9 cellular contexts compared by ENCODE assay signal in the genomic region with DNA sequence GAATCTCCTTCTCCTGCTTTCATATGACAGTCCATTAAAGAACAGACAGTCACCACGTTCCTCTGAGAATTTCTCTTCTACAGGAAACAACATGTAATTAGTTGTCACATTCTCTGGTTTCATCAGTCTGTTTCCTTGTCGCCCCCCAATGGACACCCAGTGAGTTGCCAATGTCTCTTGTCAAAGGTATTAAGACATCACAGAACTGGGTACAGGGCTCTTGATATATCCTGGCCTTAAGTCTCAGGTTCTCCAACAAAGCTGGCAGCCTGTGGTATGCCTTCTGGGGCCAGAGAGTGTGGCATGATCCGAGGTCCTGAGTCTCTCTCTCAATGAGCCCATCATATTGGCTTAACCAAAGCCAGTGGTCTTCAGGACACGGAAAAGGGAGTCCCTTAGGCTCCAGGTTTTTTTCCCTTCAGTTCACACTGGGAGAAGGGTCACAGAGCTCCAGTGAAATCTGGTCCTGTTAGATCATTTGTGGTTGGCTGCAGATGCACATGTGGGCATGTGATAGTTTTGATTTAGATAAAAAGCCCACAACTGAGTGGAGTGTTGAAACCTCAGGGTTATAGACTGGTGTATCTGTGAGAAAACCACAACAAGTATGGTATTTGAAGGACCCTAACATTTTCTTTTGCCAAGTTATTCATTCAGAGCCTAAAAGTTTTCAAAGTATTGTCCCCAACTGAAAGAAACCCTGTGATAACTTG. TPM values are rescaled to one million over a fixed set of nuclear protein-coding genes. Genes with fewer than 3 reads are reported as not detected.
DNase-seq lines count a peak whose midpoint lies in the region; ATAC-seq, FAIRE-seq and TF ChIP-seq lines count a peak whose summit lies in the region.
"Had no signal": no experiment of that assay in that cellular context is flagged by ENCODE, and none has a peak within 500 bp of the region (broad histone marks: within the 10 kb centered on the region; RNA-seq: fewer than 3 reads in every experiment).

No MANE protein-coding gene starts in this region.

- H3K4me3 Mint-ChIP-seq in activated T-cell treated with anti-CD3 and anti-CD28 coated beads, Interleukin-2, amount 50 U/mL, for 24 hours, result no peak overlapping the region
- no peak overlapping the region for H3K4me3 Mint-ChIP-seq in astrocyte (ENCODE audit: unreplicated experiment)

- H3K4me1 Mint-ChIP-seq in activated T-cell treated with anti-CD3 and anti-CD28 coated beads, Interleukin-2, amount 50 U/mL, for 24 hours (ENCODE audit: low read depth), result no peaks in the 10 kb centered on the region
- peaks cover 7% of the 10 kb centered on the region for H3K4me1 Mint-ChIP-seq in astrocyte (ENCODE audit: low read depth, unreplicated experiment)

- no peaks in the 10 kb centered on the region for H3K9me3 Mint-ChIP-seq in activated T-cell treated with anti-CD3 and anti-CD28 coated beads, Interleukin-2, amount 50 U/mL, for 24 hours
- no peaks in the 10 kb centered on the region for H3K9me3 Mint-ChIP-seq in astrocyte (ENCODE audit: unreplicated experiment)

- H3K9ac ChIP-seq in astrocyte (ENCODE audit: low read length), result no peak overlapping the region
- no peak overlapping the region for H3K9ac ChIP-seq in kidney (ENCODE audit: low read length in 2 of 2)

- TF ChIP-seq POLR2A in thyroid gland (IDR thresholded peaks at IDR 0.05), result no peak

- H3K27me3 ChIP-seq in astrocyte (ENCODE audit: insufficient read depth, low read length) (peaks cover 3% of the 10 kb centered on the region), thyroid gland (no peaks in the 10 kb centered on the region)

- H3K4me1 ChIP-seq in astrocyte (ENCODE audit: insufficient read depth, low read length) (no peaks in the 10 kb centered on the region), kidney (ENCODE audit: control insufficient read depth in 1 of 2, insufficient read depth in 1 of 2, low read depth in 1 of 2, low read length in 2 of 2) (peaks cover 10 to 15% of the 10 kb centered on the region in 2 donors), thyroid gland (peaks cover 0 to 6% of the 10 kb centered on the region in 2 donors)

- H3K36me3 ChIP-seq in astrocyte (ENCODE audit: insufficient read depth, low read length), result no peaks in the 10 kb centered on the region
- no peaks in the 10 kb centered on the region for H3K36me3 ChIP-seq in kidney (ENCODE audit: control insufficient read depth in 1 of 2, insufficient read depth in 2 of 2, low read length in 2 of 2)
- no peaks in the 10 kb centered on the region for H3K36me3 ChIP-seq in thyroid gland

- H3K27ac ChIP-seq in astrocyte (ENCODE audit: low read depth, low read length) (no peak overlapping the region), kidney (ENCODE audit: low read depth in 2 of 2, low read length in 2 of 2) (no peak overlapping the region), thyroid gland (no peak overlapping the region)

- no peaks in the 10 kb centered on the region for H3K79me2 ChIP-seq in astrocyte (ENCODE audit: insufficient read depth, low read length)

- H3K4me3 ChIP-seq in astrocyte (ENCODE audit: insufficient read depth, low read depth, low read length), result no peak overlapping the region
- no peak overlapping the region for H3K4me3 ChIP-seq in kidney (ENCODE audit: low read length in 2 of 2)
- no peak overlapping the region for H3K4me3 ChIP-seq in thyroid gland (replicated peaks in 1 of 3)

- ATAC-seq in HG02759 (IDR thresholded peaks at IDR 0.05; ENCODE audit: unreplicated experiment), result peak; percentile 78

- H3K27ac Mint-ChIP-seq in activated T-cell treated with anti-CD3 and anti-CD28 coated beads, Interleukin-2, amount 50 U/mL, for 24 hours, result no peak overlapping the region
- no peak overlapping the region for H3K27ac Mint-ChIP-seq in astrocyte (ENCODE audit: unreplicated experiment)

- no peaks in the 10 kb centered on the region for H3K36me3 Mint-ChIP-seq in activated T-cell treated with anti-CD3 and anti-CD28 coated beads, Interleukin-2, amount 50 U/mL, for 24 hours (ENCODE audit: low read depth)
- H3K36me3 Mint-ChIP-seq in astrocyte (ENCODE audit: low read depth, unreplicated experiment), result no peaks in the 10 kb centered on the region

- no peaks in the 10 kb centered on the region for H3K9me3 ChIP-seq in astrocyte (ENCODE audit: insufficient read depth, low read depth, low read length)
- no peaks in the 10 kb centered on the region for H3K9me3 ChIP-seq in kidney (ENCODE audit: control insufficient read depth in 1 of 2, low read length in 2 of 2)
- no peaks in the 10 kb centered on the region for H3K9me3 ChIP-seq in thyroid gland

- no peaks in the 10 kb centered on the region for H4K20me1 ChIP-seq in astrocyte (ENCODE audit: insufficient read depth, low read length)

- intact Hi-C loops in kidney (cut with DNase I), result no loop called here
- intact Hi-C loops in thyroid gland (cut with DNase I), result loop anchor here (5.0 kb wide), 1 partner anchor 96 kb away; no protein-coding TSS in a partner anchor

- H3K27me3 Mint-ChIP-seq in activated T-cell treated with anti-CD3 and anti-CD28 coated beads, Interleukin-2, amount 50 U/mL, for 24 hours, result peaks cover 44% of the 10 kb centered on the region
- no peaks in the 10 kb centered on the region for H3K27me3 Mint-ChIP-seq in astrocyte (ENCODE audit: low read depth, unreplicated experiment)

- WGBS in thyroid gland, 2 donors, result 36 to 46% methylated on average over 3 to 4 of the region's 4 CpGs

- H3K4me2 ChIP-seq in astrocyte (ENCODE audit: low read length), result no peak overlapping the region

- peak; percentile 68 for TF ChIP-seq CTCF in astrocyte (IDR thresholded peaks at IDR 0.05; ENCODE audit: insufficient read depth, low read depth, low read length)
- TF ChIP-seq CTCF in kidney (IDR thresholded peaks at IDR 0.05; ENCODE audit: borderline replicate concordance, extremely low read depth, insufficient read depth), result peak; percentile 59
- peak in 4 of 6 experiments; percentile 49 to 93 (median 71) for TF ChIP-seq CTCF in thyroid gland (IDR thresholded peaks at IDR 0.05)

- FAIRE-seq in astrocyte (lab: Jason Lieb, UNC), result no peak
- no peak for FAIRE-seq in kidney (lab: Jason Lieb, UNC)
- FAIRE-seq: GM18507 had no signal

- H2AFZ ChIP-seq in astrocyte (ENCODE audit: low read depth, low read length), result no peak overlapping the region

- peak; percentile 41 for DNase-seq in activated T-cell treated with anti-CD3 and anti-CD28 coated beads, Interleukin-2, amount 50 U/mL, for 24 hours
- DNase-seq in activated T-cell treated with anti-CD3 and anti-CD28 coated beads for 4 hours (no peak), NCI-H524 (lab: John Stamatoyannopoulos, UW) (peak; percentile 19 to 50), astrocyte (ENCODE audit: low read depth) (peak; percentile 20), kidney (peak; percentile 26), thyroid gland (peak; percentile 73 to 80), dedifferentiated amniotic fluid mesenchymal stem cell (ENCODE audit: extremely low spot score) (no peak)

RNA-seq across cellular contexts. Expression of gene PRLR, which starts 46.9 kb away (rescaled TPM):
- 0.93 and 0.99 TPM in 2 replicates for total RNA-seq in astrocyte
- total RNA-seq in kidney, result 6.3 TPM
- polyA plus RNA-seq in kidney (ENCODE audit: insufficient read depth, low read depth, low replicate concordance), result 9.3 TPM
- total RNA-seq in thyroid gland, result 1 to 10 TPM in 1 of 4 donors, under 1 TPM in 2, not detected in 1; 0.20 to 1.7 (median 0.22) TPM

Comparison
In these comparisons a context has a peak if more than half of its experiments do, and no peak if none do; other contexts are left out.
1. DNase-seq: peak in activated T-cell treated with anti-CD3 and anti-CD28 coated beads, Interleukin-2, amount 50 U/mL, for 24 hours (single experiment), NCI-H524 (2 of 2), astrocyte (single experiment), kidney (single experiment) and thyroid gland (2 of 2); none in activated T-cell treated with anti-CD3 and anti-CD28 coated beads for 4 hours (single experiment) and dedifferentiated amniotic fluid mesenchymal stem cell (single experiment).
2. Peak in every context shown above with its lines, with median percentiles within 50 percentile points of each other: CTCF ChIP-seq.